In genomic region chr2:22784586-22784985, GRCh38 we compare ENCODE assay signal across 19 cellular contexts.
"Had no signal": no experiment of that assay in that cellular context is flagged by ENCODE, and none has a peak within 500 bp of the region (broad histone marks: within the 10 kb centered on the region; RNA-seq: fewer than 3 reads in every experiment).

No MANE protein-coding gene starts in this region.

- H3K9me3 ChIP-seq: body of pancreas, thyroid gland had no signal

- H3K36me3 ChIP-seq: left lung, thyroid gland had no signal

- H3K9me3 Mint-ChIP-seq: activated CD4-positive, alpha-beta T cell treated with anti-CD3 and anti-CD28 coated beads, Interleukin-2, amount 10 ng/mL, durations not matched to agents 24 days and 14 days; activated CD8-positive, alpha-beta T cell treated with anti-CD3 and anti-CD28 coated beads for 36 hours; activated naive CD8-positive, alpha-beta T cell treated with anti-CD3 and anti-CD28 coated beads, Interleukin-2, amount 10 ng/mL, durations not matched to agents 7 days and 5 days; nephron had no signal

- DNase-seq: activated CD4-positive, alpha-beta T cell treated with anti-CD3 and anti-CD28 coated beads, Interleukin-2, amount 10 ng/mL, durations not matched to agents 24 days and 14 days; activated CD8-positive, alpha-beta T cell treated with anti-CD3 and anti-CD28 coated beads for 36 hours; activated naive CD4-positive, alpha-beta T cell treated with Interleukin-2 at 50 U/mL for 16 hours; activated naive CD8-positive, alpha-beta T cell treated with anti-CD3 and anti-CD28 coated beads, Interleukin-2, amount 10 ng/mL, durations not matched to agents 7 days and 5 days; activated T-cell treated with anti-CD3 and anti-CD28 coated beads, Interleukin-2, amount 50 U/mL, for 1 hour; body of pancreas; erythroblast; foreskin melanocyte; hypothalamus; left lung; midbrain; occipital lobe; retina; stimulated activated CD4-positive, alpha-beta T cell treated with anti-CD3 and anti-CD28 coated beads, Interleukin-1b, Interleukin-23, amount 100 ng/mL, for 48 hours; stimulated activated naive CD4-positive, alpha-beta T cell treated with Interleukin-2 at 50 U/mL for 16 hours; thyroid gland had no signal

- H3K4me3 ChIP-seq: body of pancreas, coronary artery, left lung, thyroid gland had no signal

- H3K4me1 ChIP-seq: body of pancreas, left lung, thyroid gland had no signal

- H3K27ac ChIP-seq: body of pancreas, coronary artery, left lung, thyroid gland had no signal

- H3K27me3 Mint-ChIP-seq: activated CD4-positive, alpha-beta T cell treated with anti-CD3 and anti-CD28 coated beads, Interleukin-2, amount 10 ng/mL, durations not matched to agents 24 days and 14 days; activated CD8-positive, alpha-beta T cell treated with anti-CD3 and anti-CD28 coated beads for 36 hours; activated naive CD8-positive, alpha-beta T cell treated with anti-CD3 and anti-CD28 coated beads, Interleukin-2, amount 10 ng/mL, durations not matched to agents 7 days and 5 days; activated T-helper 17 cell treated with anti-CD3 and anti-CD28 coated beads, Interleukin-2, amount 50 U/mL, for 72 hours had no signal

- H3K27me3 ChIP-seq: body of pancreas, left lung, thyroid gland had no signal

- H3K4me1 Mint-ChIP-seq: activated CD4-positive, alpha-beta T cell treated with anti-CD3 and anti-CD28 coated beads, Interleukin-2, amount 10 ng/mL, durations not matched to agents 24 days and 14 days; activated naive CD8-positive, alpha-beta T cell treated with anti-CD3 and anti-CD28 coated beads, Interleukin-2, amount 10 ng/mL, durations not matched to agents 7 days and 5 days; activated T-helper 17 cell treated with anti-CD3 and anti-CD28 coated beads, Interleukin-2, amount 50 U/mL, for 72 hours had no signal

- H3K4me3 Mint-ChIP-seq: activated CD4-positive, alpha-beta T cell treated with anti-CD3 and anti-CD28 coated beads, Interleukin-2, amount 10 ng/mL, durations not matched to agents 24 days and 14 days; activated CD8-positive, alpha-beta T cell treated with anti-CD3 and anti-CD28 coated beads for 36 hours; activated naive CD8-positive, alpha-beta T cell treated with anti-CD3 and anti-CD28 coated beads, Interleukin-2, amount 10 ng/mL, durations not matched to agents 7 days and 5 days; activated T-helper 17 cell treated with anti-CD3 and anti-CD28 coated beads, Interleukin-2, amount 50 U/mL, for 72 hours; nephron had no signal

- H3K27ac Mint-ChIP-seq: activated CD4-positive, alpha-beta T cell treated with anti-CD3 and anti-CD28 coated beads, Interleukin-2, amount 10 ng/mL, durations not matched to agents 24 days and 14 days; activated CD8-positive, alpha-beta T cell treated with anti-CD3 and anti-CD28 coated beads for 36 hours; activated naive CD8-positive, alpha-beta T cell treated with anti-CD3 and anti-CD28 coated beads, Interleukin-2, amount 10 ng/mL, durations not matched to agents 7 days and 5 days; activated T-helper 17 cell treated with anti-CD3 and anti-CD28 coated beads, Interleukin-2, amount 50 U/mL, for 72 hours; nephron had no signal

- H3K36me3 Mint-ChIP-seq: activated naive CD8-positive, alpha-beta T cell treated with anti-CD3 and anti-CD28 coated beads, Interleukin-2, amount 10 ng/mL, durations not matched to agents 7 days and 5 days had no signal

- ATAC-seq: activated CD8-positive, alpha-beta T cell treated with anti-CD3 and anti-CD28 coated beads for 36 hours; activated T-helper 17 cell treated with anti-CD3 and anti-CD28 coated beads, Interleukin-2, amount 50 U/mL, for 72 hours; body of pancreas; left lung had no signal
